ENCODE assay signal across 11 cellular contexts in the genomic region with DNA sequence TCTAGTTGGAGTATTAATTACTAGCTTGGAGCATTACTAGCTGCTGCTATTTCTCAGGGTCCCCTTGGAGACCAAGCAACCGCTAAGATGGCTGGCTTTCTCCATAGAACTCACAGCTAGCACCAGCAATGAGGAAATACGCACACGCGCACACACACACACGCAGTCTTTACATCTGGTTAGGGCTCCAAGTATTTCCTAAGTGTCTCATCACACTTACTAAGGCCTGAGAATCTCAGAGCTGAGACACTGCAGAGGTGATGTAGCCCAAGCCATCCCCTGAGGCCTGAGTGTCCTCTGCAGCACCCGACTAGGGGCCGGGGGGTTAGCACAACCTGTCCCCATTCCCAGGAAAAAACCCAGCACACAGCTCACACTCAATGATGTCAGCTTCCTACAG. TPM values are rescaled to one million over a fixed set of nuclear protein-coding genes. Genes with fewer than 3 reads are reported as not detected.
DNase-seq lines count a peak whose midpoint lies in the region; ATAC-seq and TF ChIP-seq lines count a peak whose summit lies in the region.
"Had no signal": no experiment of that assay in that cellular context is flagged by ENCODE, and none has a peak within 500 bp of the region (broad histone marks: within the 10 kb centered on the region; RNA-seq: fewer than 3 reads in every experiment).

No MANE protein-coding gene starts in this region.

- peak overlapping the region; percentile 19; the same call in 1 of the 2 replicates for H3K9ac ChIP-seq in OCI-LY3 (ENCODE audit: low read length)

- intact Hi-C loops in CD8-positive, alpha-beta T cell (cut with DNase I, micrococcal nuclease) = no loop called here
- intact Hi-C loops in prostate gland (cut with DNase I) = no loop called here
- intact Hi-C loops in lower leg skin (cut with DNase I; ENCODE audit: low total_unique reads) = no loop called here

- peaks cover 6% of the 10 kb centered on the region; the same call in 1 of the 2 replicates for H4K20me1 ChIP-seq in OCI-LY3 (ENCODE audit: insufficient read depth, low read length)

- H3K4me2 ChIP-seq in OCI-LY3 (ENCODE audit: low read length) = peak overlapping the region; percentile 70

- ATAC-seq in CD8-positive, alpha-beta T cell = peak; percentile 3
- ATAC-seq: right cardiac atrium had no signal

- H3K9me3 Mint-ChIP-seq in CD8-positive, alpha-beta T cell = no peaks in the 10 kb centered on the region

- CTCF ChIA-PET in CD8-positive, alpha-beta T cell (lab: Charles Lee) = interaction anchor here (1.1 to 3.9 kb wide), 3 partner anchors 9 to 62 kb away, joined by 3 to 25 read pairs (median 18); no protein-coding TSS in a partner anchor

- H3K27me3 Mint-ChIP-seq in CD8-positive, alpha-beta T cell (ENCODE audit: low read depth) = no peaks in the 10 kb centered on the region

- H3K4me1 Mint-ChIP-seq in CD8-positive, alpha-beta T cell (ENCODE audit: low read depth) = peaks cover 94% of the 10 kb centered on the region

- H3K4me3 Mint-ChIP-seq in CD8-positive, alpha-beta T cell = no peak overlapping the region

- H3K79me2 ChIP-seq in OCI-LY3 (ENCODE audit: low read length) = no peaks in the 10 kb centered on the region

- H3K36me3 ChIP-seq in CD8-positive, alpha-beta T cell (ENCODE audit: insufficient read depth, low read length) = peaks cover 6% of the 10 kb centered on the region
- H3K36me3 ChIP-seq in OCI-LY3 (replicated peaks; ENCODE audit: low read depth, low read length) (no peaks in the 10 kb centered on the region), prostate gland (no peaks in the 10 kb centered on the region), HAP-1 (replicated peaks) (no peaks in the 10 kb centered on the region; the same call in 1 of the 2 replicates)
- H3K36me3 ChIP-seq in effector memory CD4-positive, alpha-beta T cell (ENCODE audit: control insufficient read depth, insufficient read depth, low read length) = peaks cover 35% of the 10 kb centered on the region

- no peak overlapping the region for H3K4me3 ChIP-seq in CD8-positive, alpha-beta T cell (ENCODE audit: low read depth, low read length)
- H3K4me3 ChIP-seq in OCI-LY3 (ENCODE audit: low read length) (no peak overlapping the region), prostate gland (no peak overlapping the region), lower leg skin (ENCODE audit: low read depth, poor library complexity, severe bottlenecking) (no peak overlapping the region), HAP-1 (no peak overlapping the region)
- no peak overlapping the region for H3K4me3 ChIP-seq in effector memory CD4-positive, alpha-beta T cell (ENCODE audit: insufficient read depth, low read depth, low read length, poor library complexity, severe bottlenecking)

- H2AFZ ChIP-seq in OCI-LY3 (ENCODE audit: low read depth, low read length) = no peak overlapping the region

- no peak for TF ChIP-seq CTCF in CD8-positive, alpha-beta T cell (IDR thresholded peaks at IDR 0.05)
- TF ChIP-seq CTCF in OCI-LY3 (IDR thresholded peaks at IDR 0.05; ENCODE audit: low read depth, low read length) (no peak), prostate gland (IDR thresholded peaks at IDR 0.05) (no peak), lower leg skin (IDR thresholded peaks at IDR 0.05) (no peak)

- H3K36me3 Mint-ChIP-seq in CD8-positive, alpha-beta T cell = peaks cover 85% of the 10 kb centered on the region

- in situ Hi-C loops in HAP-1 (cut with MboI; ENCODE audit: low sequenced_read_pairs) = no loop called here

- H3K27ac ChIP-seq in CD8-positive, alpha-beta T cell (ENCODE audit: low read depth, low read length) = peak overlapping the region; percentile 29
- H3K27ac ChIP-seq in OCI-LY3 (ENCODE audit: low read length) (peak overlapping the region; percentile 54), prostate gland (peak overlapping the region; percentile 68 to 97)
- peak overlapping the region; percentile 55 for H3K27ac ChIP-seq in effector memory CD4-positive, alpha-beta T cell (ENCODE audit: insufficient read depth, low read length, poor library complexity, severe bottlenecking)

- H3K4me1 ChIP-seq in CD8-positive, alpha-beta T cell (ENCODE audit: insufficient read depth, low read length) = peaks cover 97% of the 10 kb centered on the region
- peaks cover 26% of the 10 kb centered on the region for H3K4me1 ChIP-seq in OCI-LY3 (ENCODE audit: low read length)
- H3K4me1 ChIP-seq in effector memory CD4-positive, alpha-beta T cell (ENCODE audit: control insufficient read depth, insufficient read depth, low read length, poor library complexity, severe bottlenecking) = peaks cover 85% of the 10 kb centered on the region
- H3K4me1 ChIP-seq in prostate gland (replicated peaks) = peaks cover 20% of the 10 kb centered on the region
- no peaks in the 10 kb centered on the region for H3K4me1 ChIP-seq in HAP-1

- no peaks in the 10 kb centered on the region for H3K27me3 ChIP-seq in CD8-positive, alpha-beta T cell (ENCODE audit: insufficient read depth, low read length)
- H3K27me3 ChIP-seq in OCI-LY3 (ENCODE audit: low read depth, low read length) = no peaks in the 10 kb centered on the region
- no peaks in the 10 kb centered on the region for H3K27me3 ChIP-seq in effector memory CD4-positive, alpha-beta T cell (replicated peaks; ENCODE audit: control insufficient read depth, insufficient read depth, low read length, poor library complexity, severe bottlenecking)
- no peaks in the 10 kb centered on the region for H3K27me3 ChIP-seq in prostate gland (replicated peaks; ENCODE audit: insufficient read depth)
- no peaks in the 10 kb centered on the region for H3K27me3 ChIP-seq in HAP-1 (ENCODE audit: low read depth)

- H3K9me3 ChIP-seq in CD8-positive, alpha-beta T cell (ENCODE audit: low read length) = no peaks in the 10 kb centered on the region
- no peaks in the 10 kb centered on the region for H3K9me3 ChIP-seq in OCI-LY3 (ENCODE audit: insufficient read depth, low read length)
- H3K9me3 ChIP-seq in effector memory CD4-positive, alpha-beta T cell (ENCODE audit: control insufficient read depth, low read length) = no peaks in the 10 kb centered on the region
- no peaks in the 10 kb centered on the region for H3K9me3 ChIP-seq in prostate gland
- H3K9me3 ChIP-seq in HAP-1 = no peaks in the 10 kb centered on the region

- peak overlapping the region; percentile 98 for H3K27ac Mint-ChIP-seq in CD8-positive, alpha-beta T cell

- WGBS in prostate gland = 88% methylated on average over 7 of the region's 7 CpGs
- 84 to 92% methylated on average over 7 of the region's 7 CpGs for WGBS in lower leg skin, 2 donors

- DNase-seq in CD8-positive, alpha-beta T cell = no peak
- no peak for DNase-seq in effector memory CD4-positive, alpha-beta T cell
- DNase-seq in prostate gland (ENCODE audit: low spot score) = no peak
- DNase-seq in D341Med (ENCODE audit: low spot score) = no peak
- no peak for DNase-seq in lower leg skin (ENCODE audit: low spot score in 2 of 2)
- DNase-seq in HAP-1 (ENCODE audit: low spot score in 2 of 2) = no peak
- DNase-seq in SW 1271 (lab: John Stamatoyannopoulos, UW) = no peak
- DNase-seq: activated CD8-positive, alpha-beta memory T cell treated with anti-CD3 and anti-CD28 coated beads for 24 hours; islet precursor cell; right cardiac atrium had no signal

- TF ChIP-seq POLR2A in prostate gland (IDR thresholded peaks at IDR 0.05) (no peak), lower leg skin (IDR thresholded peaks at IDR 0.05) (no peak)

- POLR2A ChIA-PET in CD8-positive, alpha-beta T cell (lab: Charles Lee) = interaction anchor here (1.0 to 2.1 kb wide), 5 partner anchors 9 to 26 kb away, joined by 3 to 9 read pairs (median 3); no protein-coding TSS in a partner anchor

RNA-seq across cellular contexts. Expression of gene ITPKB, which starts 42.5 kb away (rescaled TPM):
- 100 to 1,000 TPM; 504 to 516 TPM for total RNA-seq in CD8-positive, alpha-beta T cell
- total RNA-seq in prostate gland = 10 to 100 TPM; 47.5 to 49.2 TPM
- total RNA-seq in lower leg skin = 10 to 100 TPM; 39.3 to 57.2 (median 44.1) TPM

Comparison
In these comparisons a context has a peak if more than half of its experiments do, and no peak if none do; other contexts are left out.
1. H3K27ac ChIP-seq: peak in every context shown above with its lines; median percentile 82 in prostate gland; 55 in effector memory CD4-positive, alpha-beta T cell; 54 in OCI-LY3; 29 in CD8-positive, alpha-beta T cell.
2. RNA of gene ITPKB, which starts 42.5 kb away (total RNA-seq): 504 to 516 TPM in CD8-positive, alpha-beta T cell; 47.5 to 49.2 TPM in prostate gland and 39.3 to 57.2 TPM in lower leg skin; every median in the first group is over 4 times any median in the second.